In the genomic region with DNA sequence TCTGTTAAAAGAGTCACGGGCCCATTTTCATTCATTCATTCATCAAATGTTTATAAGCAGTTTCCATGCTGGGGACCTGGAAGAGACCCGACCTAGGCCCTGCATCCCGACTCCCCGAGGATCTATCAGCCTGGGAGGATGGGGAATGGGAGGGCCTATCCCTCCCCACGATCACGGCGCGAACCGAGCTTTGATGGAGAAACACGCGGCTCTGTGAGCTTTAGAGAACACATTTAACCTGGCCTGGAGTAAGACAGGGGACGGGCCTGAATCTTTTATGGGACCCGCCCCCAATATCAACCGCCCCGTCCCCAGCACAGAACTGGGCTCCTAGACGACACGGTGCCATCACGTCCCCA, we compare ENCODE assay signal across 8 cellular contexts. TPM values are rescaled to one million over a fixed set of nuclear protein-coding genes. Genes with fewer than 3 reads are reported as not detected.
DNase-seq lines count a peak whose midpoint lies in the region; ATAC-seq, FAIRE-seq and TF ChIP-seq lines count a peak whose summit lies in the region.

No MANE protein-coding gene starts in this region.

- H3K36me3 ChIP-seq in A673 (ENCODE audit: insufficient read depth, low read length, poor library complexity, severe bottlenecking) (no peaks in the 10 kb centered on the region), HUES48 (ENCODE audit: control insufficient read depth, insufficient read depth, low read length) (no peaks in the 10 kb centered on the region)

- H3K4me3 ChIP-seq in A673 (ENCODE audit: low read depth, low read length, poor library complexity, severe bottlenecking) (peak overlapping the region; percentile 59), HUES48 (ENCODE audit: low read depth, low read length) (peak overlapping the region; percentile 67), cardiac fibroblast (replicated peaks in 1 of 2; ENCODE audit: low read depth in 2 of 2, low read length in 2 of 2) (peak overlapping the region; percentile 19 to 45)

- ATAC-seq in naive B cell (ENCODE audit: low read depth in 2 of 2) (no peak), HG02852 (IDR thresholded peaks at IDR 0.05; ENCODE audit: unreplicated experiment) (no peak)

- H3K9me3 Mint-ChIP-seq in naive B cell = no peaks in the 10 kb centered on the region

- intact Hi-C loops in A673 (cut with micrococcal nuclease; ENCODE audit: unreplicated experiment) = no loop called here

- H3K27me3 ChIP-seq in A673 (replicated peaks; ENCODE audit: insufficient read depth, low read depth, low read length, poor library complexity) (no peaks in the 10 kb centered on the region), HUES48 (ENCODE audit: control insufficient read depth, insufficient read depth, low read length) (peaks cover 5% of the 10 kb centered on the region; the same call in 1 of the 2 replicates)

- FAIRE-seq in H54 (lab: Jason Lieb, UNC) = no peak

- TF ChIP-seq CTCF in A673 (conservative IDR thresholded peaks at IDR 0.05; ENCODE audit: low read depth, low read length) (no peak), cardiac fibroblast (IDR thresholded peaks at IDR 0.05; ENCODE audit: low read depth, low read length) (no peak)

- peak overlapping the region; percentile 63 to 93 (median 86) for H3K4me3 Mint-ChIP-seq in naive B cell

- DNase-seq in A673 (ENCODE audit: low spot score) (peak; percentile 18), cardiac fibroblast (ENCODE audit: low read depth in 2 of 2) (no peak), naive B cell (no peak), H54 (ENCODE audit: insufficient read length, low spot score) (no peak), DMS53 treated with DMSO at 0.1 percent for 48 hours (lab: John Stamatoyannopoulos, UW; ENCODE audit: unreplicated experiment) (no peak)
- DNase-seq in activated CD8-positive, alpha-beta memory T cell treated with anti-CD3 and anti-CD28 coated beads, Interleukin-2, amount 50 U/mL, for 48 hours = no peak

- H3K9ac ChIP-seq in HUES48 (ENCODE audit: low read depth, low read length) = no peak overlapping the region

- peaks cover 9% of the 10 kb centered on the region for H3K4me1 ChIP-seq in A673 (ENCODE audit: insufficient read depth, low read length, poor library complexity, severe bottlenecking)
- H3K4me1 ChIP-seq in HUES48 (ENCODE audit: control insufficient read depth, insufficient read depth, low read length) = 0 out of 2 replicates have a peak, but pooled peaks cover 7% of the 10 kb centered on the region

- no peaks in the 10 kb centered on the region for H3K36me3 Mint-ChIP-seq in naive B cell

- peaks cover 19 to 28% (median 25%) of the 10 kb centered on the region in 3 donors for H3K4me1 Mint-ChIP-seq in naive B cell

- H3K27me3 Mint-ChIP-seq in naive B cell = no peaks in the 10 kb centered on the region

- no TSS peak for BruUV-seq in A673 (replicated peaks; lab: Mats Ljungman, UMichigan)

- peak overlapping the region; percentile 3 to 96 (median 93) for H3K27ac Mint-ChIP-seq in naive B cell

- CTCF ChIA-PET in A673 (lab: Charles Lee) = no interaction called here

- POLR2A ChIA-PET in A673 (lab: Charles Lee; ENCODE audit: low non-redundant PET) = no interaction called here

- H3K27ac ChIP-seq in A673 (ENCODE audit: low read depth, low read length, poor library complexity, severe bottlenecking) (no peak overlapping the region), HUES48 (ENCODE audit: low read depth, low read length) (no peak overlapping the region)

- TF ChIP-seq POLR2A in H54 (IDR thresholded peaks at IDR 0.05; ENCODE audit: low read depth, low read length) = no peak

- H3K9me3 ChIP-seq in A673 (ENCODE audit: low read depth, low read length, poor library complexity, severe bottlenecking) (no peaks in the 10 kb centered on the region), HUES48 (ENCODE audit: control insufficient read depth, insufficient read depth, low read length) (no peaks in the 10 kb centered on the region)

RNA-seq across cellular contexts. Expression of a gene that starts 0.9 kb away (rescaled TPM):
- total RNA-seq in A673 (2021) = 4.8 and 8.8 TPM in 2 replicates
- polyA plus RNA-seq in naive B cell (ENCODE audit: low read depth in 6 of 6) = 1 to 10 TPM in 5 of 6 donors, under 1 TPM in 1; 0.63 to 4.0 (median 1.6) TPM

RNA-seq across cellular contexts. Expression of a gene that starts 45.0 kb away (rescaled TPM):
- total RNA-seq in A673 (2021) = 3.3 and 4.9 TPM in 2 replicates
- polyA plus RNA-seq in naive B cell (ENCODE audit: low read depth in 6 of 6) = under 1 TPM in 1 of 6 donors, not detected in 5; 0.05 TPM

RNA-seq across cellular contexts. Expression of a gene that starts 59.2 kb away (rescaled TPM):
- total RNA-seq in A673 (2021) = 0.77 and 0.79 TPM in 2 replicates
- not detected for polyA plus RNA-seq in naive B cell (ENCODE audit: low read depth in 6 of 6)
